11 cellular contexts compared by ENCODE assay signal in genomic region chr9:36317766-36318165, GRCh38. TPM values are rescaled to one million over a fixed set of nuclear protein-coding genes. Genes with fewer than 3 reads are reported as not detected.
DNase-seq lines count a peak whose midpoint lies in the region; ATAC-seq and TF ChIP-seq lines count a peak whose summit lies in the region.
"Had no signal": no experiment of that assay in that cellular context is flagged by ENCODE, and none has a peak within 500 bp of the region (broad histone marks: within the 10 kb centered on the region; RNA-seq: fewer than 3 reads in every experiment).

No MANE protein-coding gene starts in this region.

- H3K79me2 ChIP-seq in GM23338 (replicated peaks; ENCODE audit: insufficient read depth) = no peaks in the 10 kb centered on the region

- H2AFZ ChIP-seq in GM23338 = peak overlapping the region; percentile 94

- no peaks in the 10 kb centered on the region for H3K36me3 ChIP-seq in GM23338 (ENCODE audit: insufficient read depth)
- no peaks in the 10 kb centered on the region for H3K36me3 ChIP-seq in prostate gland

- H3K4me2 ChIP-seq in GM23338 = peak overlapping the region; percentile 48; the same call in 1 of the 2 replicates

- intact Hi-C loops in prostate gland (cut with DNase I) = no loop called here

- DNase-seq in GM23338 (ENCODE audit: low spot score) = peak; percentile 45
- DNase-seq in NCI-H774 (lab: John Stamatoyannopoulos, UW) = peak; percentile 13
- DNase-seq in prostate gland (ENCODE audit: low spot score) = no peak
- no peak for DNase-seq in Kasumi-1 (lab: John Stamatoyannopoulos, UW)
- DNase-seq: activated naive CD4-positive, alpha-beta T cell treated with anti-CD3 and anti-CD28 coated beads for 36 hours; DND-41; NCI-H345 had no signal

- H3K36me3 Mint-ChIP-seq in GM23338 (ENCODE audit: low read depth) = no peaks in the 10 kb centered on the region

- peaks cover 4% of the 10 kb centered on the region; the same call in 2 of the 3 replicates for H3K9me3 Mint-ChIP-seq in GM23338
- H3K9me3 Mint-ChIP-seq: activated naive CD4-positive, alpha-beta T cell treated with anti-CD3 and anti-CD28 coated beads for 36 hours had no signal

- WGBS in prostate gland = 41% methylated on average over 6 of the region's 6 CpGs

- 0 out of 2 replicates have a peak, but pooled peaks cover 3% of the 10 kb centered on the region for H3K9me2 ChIP-seq in GM23338 (ENCODE audit: insufficient read depth)

- H3K4me3 ChIP-seq in GM23338 (no peak overlapping the region), prostate gland (no peak overlapping the region)

- H3K4me1 ChIP-seq in GM23338 (ENCODE audit: insufficient read depth) (peaks cover 17% of the 10 kb centered on the region), prostate gland (replicated peaks) (no peaks in the 10 kb centered on the region)

- no peaks in the 10 kb centered on the region for H3K9me3 ChIP-seq in prostate gland

- H3F3A ChIP-seq in GM23338 (replicated peaks; ENCODE audit: low read depth) = no peaks in the 10 kb centered on the region

- H3K4me1 Mint-ChIP-seq in GM23338 = peaks cover 31% of the 10 kb centered on the region

- H3K27me3 ChIP-seq in GM23338 (ENCODE audit: insufficient read depth) = no peaks in the 10 kb centered on the region
- H3K27me3 ChIP-seq in prostate gland (replicated peaks; ENCODE audit: insufficient read depth) = no peaks in the 10 kb centered on the region

- TF ChIP-seq CTCF in GM23338 (conservative IDR thresholded peaks at IDR 0.05; ENCODE audit: low read depth in 2 of 2) (no peak), prostate gland (IDR thresholded peaks at IDR 0.05) (no peak)

- H3K27ac ChIP-seq in GM23338 (ENCODE audit: low read depth) = no peak overlapping the region
- H3K27ac ChIP-seq in prostate gland = peak overlapping the region; percentile 48 to 60

- H3K4me3 Mint-ChIP-seq in GM23338 = no peak overlapping the region
- H3K4me3 Mint-ChIP-seq: activated naive CD4-positive, alpha-beta T cell treated with anti-CD3 and anti-CD28 coated beads for 36 hours had no signal

- H4K20me1 ChIP-seq in GM23338 (replicated peaks; ENCODE audit: insufficient read depth) = no peaks in the 10 kb centered on the region

- ATAC-seq in GM23338 (peak; percentile 19), esophagus mucosa (peak; percentile 88), GM21360 (IDR thresholded peaks at IDR 0.05; ENCODE audit: unreplicated experiment) (no peak), GM19395 (IDR thresholded peaks at IDR 0.05; ENCODE audit: unreplicated experiment) (no peak), HG03342 (IDR thresholded peaks at IDR 0.05; ENCODE audit: unreplicated experiment) (no peak)

- no peak overlapping the region for H3K27ac Mint-ChIP-seq in GM23338
- H3K27ac Mint-ChIP-seq: activated naive CD4-positive, alpha-beta T cell treated with anti-CD3 and anti-CD28 coated beads for 36 hours had no signal

- H3K27me3 Mint-ChIP-seq in GM23338 (ENCODE audit: insufficient read depth, low read depth, poor library complexity) = peaks cover 3% of the 10 kb centered on the region

- no peak for TF ChIP-seq POLR2A in prostate gland (IDR thresholded peaks at IDR 0.05)

TF ChIP-seq in GM23338, 12 proteins besides CTCF, POLR2A, EP300 and RAD21 (continues in another document):
- TF ChIP-seq EZH2phosphoT487 (IDR thresholded peaks at IDR 0.05; ENCODE audit: unreplicated experiment) = no peak
- TF ChIP-seq ZNF114 (CRISPR knock-in tag; IDR thresholded peaks at IDR 0.05) = no peak
- no peak for TF ChIP-seq POLR2AphosphoS5 (IDR thresholded peaks at IDR 0.05; ENCODE audit: low read depth)
- no peak for TF ChIP-seq ZNF331 (CRISPR knock-in tag; IDR thresholded peaks at IDR 0.05; ENCODE audit: low read depth)
- TF ChIP-seq NANOG (IDR thresholded peaks at IDR 0.05; ENCODE audit: borderline replicate concordance) = no peak
- no peak for TF ChIP-seq ZNF462 (CRISPR knock-in tag; IDR thresholded peaks at IDR 0.05)
- TF ChIP-seq STAT1 (IDR thresholded peaks at IDR 0.05; ENCODE audit: unreplicated experiment) = no peak
- TF ChIP-seq ETS1 (IDR thresholded peaks at IDR 0.05) = no peak
- TF ChIP-seq CREB1 (CRISPR knock-in tag; IDR thresholded peaks at IDR 0.05; ENCODE audit: low read depth) = no peak

RNA-seq across cellular contexts. Expression of gene GNE, which starts 59.5 kb away (rescaled TPM):
- total RNA-seq in GM23338 (2014; rRNA removed; shearing (Covaris generic)) = 10.9 and 15.7 TPM in 2 replicates
- 2.2 and 2.3 TPM in 2 replicates for polyA plus RNA-seq in GM23338 (2016; fragmentation: Nextera tagmentation; extraction: Ambion mirVana)
- 7.4 TPM for total RNA-seq in esophagus mucosa
- 10 to 100 TPM; 34.5 to 54.0 TPM for total RNA-seq in prostate gland

Comparison
In these comparisons a context has a peak if more than half of its experiments do, and no peak if none do; other contexts are left out.
1. ATAC-seq: peak in GM23338 (single experiment) and esophagus mucosa (single experiment); none in GM21360 (single experiment), GM19395 (single experiment) and HG03342 (single experiment).
2. DNase-seq: peak in GM23338 (single experiment) and NCI-H774 (single experiment); none in prostate gland (single experiment) and Kasumi-1 (0 of 2).